Comparison of ENCODE assay signal across 8 cellular contexts in the genomic region with DNA sequence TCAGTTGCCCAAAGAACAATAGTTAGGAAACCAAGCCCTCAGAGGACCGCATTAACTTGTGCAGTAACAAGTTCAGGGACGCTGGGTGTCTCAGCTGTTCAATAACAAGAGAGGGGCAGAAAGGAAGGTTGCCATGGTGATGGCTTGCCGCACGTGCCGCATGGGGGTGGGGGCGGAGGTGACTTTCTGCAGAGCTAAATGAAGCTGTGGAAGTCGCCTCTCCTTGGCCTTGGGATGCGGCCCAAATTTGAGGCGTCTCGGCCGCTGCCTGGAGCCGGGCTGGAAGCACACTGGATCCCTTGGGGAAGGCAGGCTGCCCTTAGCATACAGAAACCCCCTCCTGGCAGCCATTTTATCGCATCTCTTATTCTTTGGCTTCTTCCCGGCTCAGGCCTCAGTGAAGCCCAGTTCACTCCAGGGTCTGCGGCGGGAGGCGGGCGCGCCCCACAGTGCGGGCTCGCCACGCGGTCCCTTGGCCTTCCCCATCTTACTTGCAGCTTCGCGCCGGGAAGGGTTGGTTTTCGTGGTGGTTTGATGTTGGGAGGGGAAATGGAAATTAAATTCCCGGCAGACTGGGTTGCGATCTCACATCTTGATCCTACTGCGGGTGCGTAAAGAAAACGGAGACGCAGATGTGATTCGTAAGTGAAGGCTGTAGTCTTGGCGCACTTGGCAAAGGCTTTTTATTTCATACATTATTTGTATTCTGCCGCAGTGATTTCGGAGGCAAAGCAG.
DNase-seq lines count a peak whose midpoint lies in the region; ATAC-seq and TF ChIP-seq lines count a peak whose summit lies in the region.

No MANE protein-coding gene starts in this region.

- DNase-seq in GM23338 (ENCODE audit: low spot score) = peak; percentile 92
- no peak for DNase-seq in activated T-cell treated with anti-CD3 and anti-CD28 coated beads, Interleukin-2, amount 50 U/mL, for 4 hours
- peak; percentile 48 to 64 for DNase-seq in heart right ventricle
- DNase-seq in prostate gland (ENCODE audit: low spot score) = no peak
- no peak for DNase-seq in KG1 (lab: John Stamatoyannopoulos, UW)
- no peak for DNase-seq in left lobe of liver (ENCODE audit: low spot score)
- no peak for DNase-seq in CD14-positive monocyte (ENCODE audit: low spot score)

- H3K4me1 ChIP-seq in GM23338 (ENCODE audit: insufficient read depth) (peaks cover 24% of the 10 kb centered on the region), heart right ventricle (peaks cover 0 to 16% (median 4%) of the 10 kb centered on the region in 9 donors), prostate gland (replicated peaks) (no peaks in the 10 kb centered on the region)

- H3K9me3 Mint-ChIP-seq in GM23338 = peaks cover 14% of the 10 kb centered on the region; the same call in 2 of the 3 replicates
- H3K9me3 Mint-ChIP-seq in activated T-cell treated with anti-CD3 and anti-CD28 coated beads, Interleukin-2, amount 50 U/mL, for 4 hours = no peaks in the 10 kb centered on the region
- H3K9me3 Mint-ChIP-seq in CD14-positive monocyte = peaks cover 0 to 14% (median 11%) of the 10 kb centered on the region in 7 donors

- H3K9me2 ChIP-seq in GM23338 (ENCODE audit: insufficient read depth) = no peaks in the 10 kb centered on the region

- peak overlapping the region; percentile 95 for H2AFZ ChIP-seq in GM23338

- H4K20me1 ChIP-seq in GM23338 (replicated peaks; ENCODE audit: insufficient read depth) = no peaks in the 10 kb centered on the region

- H3K27ac Mint-ChIP-seq in GM23338 (peak overlapping the region; percentile 94), CD14-positive monocyte (no peak overlapping the region)

- H3K27me3 ChIP-seq in GM23338 (ENCODE audit: insufficient read depth) (peaks cover 15% of the 10 kb centered on the region), heart right ventricle (peaks cover 0 to 26% (median 2%) of the 10 kb centered on the region in 7 donors), prostate gland (replicated peaks; ENCODE audit: insufficient read depth) (no peaks in the 10 kb centered on the region)

- no peak for TF ChIP-seq POLR2A in prostate gland (IDR thresholded peaks at IDR 0.05)

- H3K4me3 Mint-ChIP-seq in GM23338 (peak overlapping the region; percentile 82), CD14-positive monocyte (peak overlapping the region in 1 of 2 donors; percentile 72)
- H3K4me3 Mint-ChIP-seq in activated T-cell treated with anti-CD3 and anti-CD28 coated beads, Interleukin-2, amount 50 U/mL, for 4 hours = peak overlapping the region; percentile 27

- peak overlapping the region; percentile 61; the same call in 1 of the 2 replicates for H3K27ac ChIP-seq in GM23338 (ENCODE audit: low read depth)
- H3K27ac ChIP-seq in heart right ventricle = peak overlapping the region in 7 of 10 donors; percentile 54 to 71 (median 62)
- H3K27ac ChIP-seq in prostate gland = no peak overlapping the region

- H3K4me1 Mint-ChIP-seq in GM23338 = peaks cover 27% of the 10 kb centered on the region
- H3K4me1 Mint-ChIP-seq in activated T-cell treated with anti-CD3 and anti-CD28 coated beads, Interleukin-2, amount 50 U/mL, for 4 hours (ENCODE audit: low read depth) = peaks cover 3% of the 10 kb centered on the region
- H3K4me1 Mint-ChIP-seq in CD14-positive monocyte = no peaks in the 10 kb centered on the region

- peak overlapping the region; percentile 72 for H3K4me3 ChIP-seq in GM23338
- H3K4me3 ChIP-seq in heart right ventricle = peak overlapping the region; percentile 7 to 56 (median 46)
- peak overlapping the region; percentile 0 to 18 for H3K4me3 ChIP-seq in prostate gland

- 2 to 4% methylated on average over 37 of the region's 37 CpGs for WGBS in heart right ventricle, 2 donors
- 7% methylated on average over 37 of the region's 37 CpGs for WGBS in prostate gland

- H3K4me2 ChIP-seq in GM23338 = peak overlapping the region; percentile 86

- H3K79me2 ChIP-seq in GM23338 (replicated peaks; ENCODE audit: insufficient read depth) = no peaks in the 10 kb centered on the region

- peaks cover 0 to 5% (median 0%) of the 10 kb centered on the region in 11 donors for H3K9me3 ChIP-seq in heart right ventricle
- H3K9me3 ChIP-seq in prostate gland = no peaks in the 10 kb centered on the region

- peak; percentile 89 for ATAC-seq in GM23338
- peak; percentile 18 to 23 for ATAC-seq in activated T-cell treated with anti-CD3 and anti-CD28 coated beads, Interleukin-2, amount 50 U/mL, for 4 hours
- peak; percentile 62 to 94 (median 86) for ATAC-seq in heart right ventricle
- ATAC-seq in GM21447 (IDR thresholded peaks at IDR 0.05; ENCODE audit: unreplicated experiment) = no peak
- no peak for ATAC-seq in left lobe of liver

- peaks cover 6% of the 10 kb centered on the region for H3K27me3 Mint-ChIP-seq in GM23338 (ENCODE audit: insufficient read depth, low read depth, poor library complexity)
- H3K27me3 Mint-ChIP-seq in activated T-cell treated with anti-CD3 and anti-CD28 coated beads, Interleukin-2, amount 50 U/mL, for 4 hours (ENCODE audit: low read depth) = peaks cover 26% of the 10 kb centered on the region
- peaks cover 16 to 19% (median 18%) of the 10 kb centered on the region in 3 donors for H3K27me3 Mint-ChIP-seq in CD14-positive monocyte (ENCODE audit: low read depth in 3 of 3)

- TF ChIP-seq CTCF in GM23338 (conservative IDR thresholded peaks at IDR 0.05; ENCODE audit: low read depth in 2 of 2) (no peak; a peak in 1 of 4 replicates), heart right ventricle (IDR thresholded peaks at IDR 0.05) (no peak), prostate gland (IDR thresholded peaks at IDR 0.05) (no peak), CD14-positive monocyte (IDR thresholded peaks at IDR 0.05) (no peak)

- H3K36me3 Mint-ChIP-seq in GM23338 (ENCODE audit: low read depth) (peaks cover 8% of the 10 kb centered on the region; the same call in 2 of the 3 replicates), CD14-positive monocyte (no peaks in the 10 kb centered on the region)
- H3K36me3 Mint-ChIP-seq in activated T-cell treated with anti-CD3 and anti-CD28 coated beads, Interleukin-2, amount 50 U/mL, for 4 hours (ENCODE audit: insufficient read depth) = no peaks in the 10 kb centered on the region

- no peaks in the 10 kb centered on the region for H3F3A ChIP-seq in GM23338 (replicated peaks; ENCODE audit: low read depth)

- intact Hi-C loops in heart right ventricle (cut with DNase I) (loop anchor here in 1 of 10 donors (2.0 kb wide), 1 partner anchor 192 kb away; a partner anchor contains a TSS), prostate gland (cut with DNase I) (no loop called here), CD14-positive monocyte (cut with micrococcal nuclease) (no loop called here)

- H3K36me3 ChIP-seq in GM23338 (ENCODE audit: insufficient read depth) (no peaks in the 10 kb centered on the region), heart right ventricle (no peaks in the 10 kb centered on the region), prostate gland (no peaks in the 10 kb centered on the region)

TF ChIP-seq in GM23338, 12 proteins besides CTCF, POLR2A, EP300 and RAD21:
- no peak for TF ChIP-seq NANOG (IDR thresholded peaks at IDR 0.05; ENCODE audit: borderline replicate concordance)

Comparison
In these comparisons a context has a peak if more than half of its experiments do, and no peak if none do; other contexts are left out.
1. ATAC-seq: peak in GM23338 (single experiment), activated T-cell treated with anti-CD3 and anti-CD28 coated beads, Interleukin-2, amount 50 U/mL, for 4 hours (2 of 2) and heart right ventricle (8 of 8); none in GM21447 (single experiment) and left lobe of liver (single experiment).
2. DNase-seq: peak in GM23338 (single experiment) and heart right ventricle (2 of 2); none in activated T-cell treated with anti-CD3 and anti-CD28 coated beads, Interleukin-2, amount 50 U/mL, for 4 hours (single experiment), prostate gland (single experiment), KG1 (single experiment), left lobe of liver (single experiment) and CD14-positive monocyte (single experiment).
3. H3K27ac ChIP-seq: peak in GM23338 (single experiment) and heart right ventricle (7 of 10); none in prostate gland (0 of 2).
4. H3K4me3 ChIP-seq: peak in every context shown above with its lines; median percentile 72 in GM23338; 46 in heart right ventricle; 9 in prostate gland.